In genomic region chr21:43911015-43911934, GRCh38 we compare ENCODE assay signal across 1 cellular context.
TF ChIP-seq lines count a peak whose summit lies in the region.

No MANE protein-coding gene starts in this region.

TF ChIP-seq in HepG2, 621 proteins besides CTCF, POLR2A, EP300 and RAD21 (continued from another document and continues in another):
- TF ChIP-seq GTF2F1 (IDR thresholded peaks at IDR 0.05; ENCODE audit: low read length) (no peak), ZNF639 (CRISPR knock-in tag; conservative IDR thresholded peaks at IDR 0.05) (no peak), ZBTB40 (IDR thresholded peaks at IDR 0.05) (no peak), ZBTB40 (CRISPR knock-in tag; IDR thresholded peaks at IDR 0.05) (no peak), ZNF205 (CRISPR knock-in tag; IDR thresholded peaks at IDR 0.05) (no peak), CHD4 (IDR thresholded peaks at IDR 0.05; ENCODE audit: borderline replicate concordance, low read length) (no peak), HOXA5 (CRISPR knock-in tag; IDR thresholded peaks at IDR 0.05) (no peak), SRF (IDR thresholded peaks at IDR 0.05; ENCODE audit: low read depth, low read length) (no peak), ZNF230 (CRISPR knock-in tag; IDR thresholded peaks at IDR 0.05) (0 out of 2 replicates have a peak, but pooled peaks have one; percentile 51), ZNF44 (CRISPR knock-in tag; IDR thresholded peaks at IDR 0.05) (no peak), RBM22 (optimal IDR thresholded peaks at IDR 0.05; ENCODE audit: low read length) (no peak), ZNF557 (CRISPR knock-in tag; IDR thresholded peaks at IDR 0.05) (no peak), KDM3A (CRISPR knock-in tag; IDR thresholded peaks at IDR 0.05; ENCODE audit: low read depth) (0 out of 2 replicates have a peak, but pooled peaks have one; percentile 47), PAF1 (CRISPR knock-in tag; IDR thresholded peaks at IDR 0.05) (no peak), HNF1B (CRISPR knock-in tag; IDR thresholded peaks at IDR 0.05) (no peak; the same call in 1 of the 2 replicates), ZGPAT (CRISPR knock-in tag; IDR thresholded peaks at IDR 0.05) (0 out of 2 replicates have a peak, but pooled peaks have one; percentile 31), SNAPC2 (CRISPR knock-in tag; IDR thresholded peaks at IDR 0.05) (no peak), NFE2L1 (CRISPR knock-in tag; IDR thresholded peaks at IDR 0.05; ENCODE audit: borderline replicate concordance) (no peak), BCL6 (CRISPR knock-in tag; IDR thresholded peaks at IDR 0.05) (peak; percentile 71), YEATS4 (CRISPR knock-in tag; IDR thresholded peaks at IDR 0.05; ENCODE audit: borderline replicate concordance) (no peak), DRAP1 (CRISPR knock-in tag; IDR thresholded peaks at IDR 0.05) (no peak), ZSCAN20 (CRISPR knock-in tag; IDR thresholded peaks at IDR 0.05; ENCODE audit: borderline replicate concordance) (no peak), DZIP1 (CRISPR knock-in tag; IDR thresholded peaks at IDR 0.05) (no peak), GPBP1L1 (CRISPR knock-in tag; IDR thresholded peaks at IDR 0.05) (no peak), ZFX (CRISPR knock-in tag; IDR thresholded peaks at IDR 0.05; ENCODE audit: low read depth) (peak; percentile 82), HNRNPLL (IDR thresholded peaks at IDR 0.05; ENCODE audit: low read depth, low read length, poor library complexity, severe bottlenecking) (no peak), HNRNPK (IDR thresholded peaks at IDR 0.05; ENCODE audit: low read depth, low read length, poor library complexity, severe bottlenecking) (no peak), ZNF296 (CRISPR knock-in tag; conservative IDR thresholded peaks at IDR 0.05) (no peak), SMARCE1 (IDR thresholded peaks at IDR 0.05; ENCODE audit: borderline replicate concordance) (no peak), ZUFSP (CRISPR knock-in tag; IDR thresholded peaks at IDR 0.05; ENCODE audit: borderline replicate concordance) (no peak), ZBED4 (CRISPR knock-in tag; IDR thresholded peaks at IDR 0.05; ENCODE audit: borderline replicate concordance) (peak; percentile 54; the same call in 1 of the 2 replicates)
